In the genomic region with DNA sequence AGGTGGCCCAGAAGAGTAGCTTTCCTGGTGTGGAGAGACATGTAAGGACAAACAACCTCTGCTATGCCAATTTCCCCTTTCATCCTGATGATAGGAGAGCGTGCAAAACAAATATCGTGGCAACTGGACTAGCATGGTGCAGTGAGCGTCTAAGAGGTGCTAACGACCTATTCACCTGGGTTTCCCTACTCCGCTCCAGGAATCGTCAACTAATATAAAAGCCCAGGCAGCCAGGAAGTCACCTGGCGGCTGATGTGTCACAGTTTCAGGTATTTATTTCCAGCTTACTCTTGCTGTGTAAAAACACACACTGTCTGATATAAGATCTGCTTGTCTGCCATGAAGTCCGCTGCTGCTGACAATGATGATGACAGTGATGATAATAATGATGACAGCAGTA, we compare ENCODE assay signal across 2 cellular contexts.
TF ChIP-seq lines count a peak whose summit lies in the region.

No MANE protein-coding gene starts in this region.

TF ChIP-seq in WTC11, 78 proteins besides CTCF, POLR2A, EP300 and RAD21 (continued from another document):
- TF ChIP-seq, protein P1, sequence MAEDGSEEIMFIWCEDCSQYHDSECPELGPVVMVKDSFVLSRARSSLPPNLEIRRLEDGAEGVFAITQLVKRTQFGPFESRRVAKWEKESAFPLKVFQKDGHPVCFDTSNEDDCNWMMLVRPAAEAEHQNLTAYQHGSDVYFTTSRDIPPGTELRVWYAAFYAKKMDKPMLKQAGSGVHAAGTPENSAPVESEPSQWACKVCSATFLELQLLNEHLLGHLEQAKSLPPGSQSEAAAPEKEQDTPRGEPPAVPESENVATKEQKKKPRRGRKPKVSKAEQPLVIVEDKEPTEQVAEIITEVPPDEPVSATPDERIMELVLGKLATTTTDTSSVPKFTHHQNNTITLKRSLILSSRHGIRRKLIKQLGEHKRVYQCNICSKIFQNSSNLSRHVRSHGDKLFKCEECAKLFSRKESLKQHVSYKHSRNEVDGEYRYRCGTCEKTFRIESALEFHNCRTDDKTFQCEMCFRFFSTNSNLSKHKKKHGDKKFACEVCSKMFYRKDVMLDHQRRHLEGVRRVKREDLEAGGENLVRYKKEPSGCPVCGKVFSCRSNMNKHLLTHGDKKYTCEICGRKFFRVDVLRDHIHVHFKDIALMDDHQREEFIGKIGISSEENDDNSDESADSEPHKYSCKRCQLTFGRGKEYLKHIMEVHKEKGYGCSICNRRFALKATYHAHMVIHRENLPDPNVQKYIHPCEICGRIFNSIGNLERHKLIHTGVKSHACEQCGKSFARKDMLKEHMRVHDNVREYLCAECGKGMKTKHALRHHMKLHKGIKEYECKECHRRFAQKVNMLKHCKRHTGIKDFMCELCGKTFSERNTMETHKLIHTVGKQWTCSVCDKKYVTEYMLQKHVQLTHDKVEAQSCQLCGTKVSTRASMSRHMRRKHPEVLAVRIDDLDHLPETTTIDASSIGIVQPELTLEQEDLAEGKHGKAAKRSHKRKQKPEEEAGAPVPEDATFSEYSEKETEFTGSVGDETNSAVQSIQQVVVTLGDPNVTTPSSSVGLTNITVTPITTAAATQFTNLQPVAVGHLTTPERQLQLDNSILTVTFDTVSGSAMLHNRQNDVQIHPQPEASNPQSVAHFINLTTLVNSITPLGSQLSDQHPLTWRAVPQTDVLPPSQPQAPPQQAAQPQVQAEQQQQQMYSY (CRISPR knock-in tag; IDR thresholded peaks at IDR 0.05): peak; percentile 48; the same call in 1 of the 2 replicates

TF ChIP-seq in neural cell, 6 proteins besides CTCF, POLR2A, EP300 and RAD21 (continued from another document):
- TF ChIP-seq, protein P2, sequence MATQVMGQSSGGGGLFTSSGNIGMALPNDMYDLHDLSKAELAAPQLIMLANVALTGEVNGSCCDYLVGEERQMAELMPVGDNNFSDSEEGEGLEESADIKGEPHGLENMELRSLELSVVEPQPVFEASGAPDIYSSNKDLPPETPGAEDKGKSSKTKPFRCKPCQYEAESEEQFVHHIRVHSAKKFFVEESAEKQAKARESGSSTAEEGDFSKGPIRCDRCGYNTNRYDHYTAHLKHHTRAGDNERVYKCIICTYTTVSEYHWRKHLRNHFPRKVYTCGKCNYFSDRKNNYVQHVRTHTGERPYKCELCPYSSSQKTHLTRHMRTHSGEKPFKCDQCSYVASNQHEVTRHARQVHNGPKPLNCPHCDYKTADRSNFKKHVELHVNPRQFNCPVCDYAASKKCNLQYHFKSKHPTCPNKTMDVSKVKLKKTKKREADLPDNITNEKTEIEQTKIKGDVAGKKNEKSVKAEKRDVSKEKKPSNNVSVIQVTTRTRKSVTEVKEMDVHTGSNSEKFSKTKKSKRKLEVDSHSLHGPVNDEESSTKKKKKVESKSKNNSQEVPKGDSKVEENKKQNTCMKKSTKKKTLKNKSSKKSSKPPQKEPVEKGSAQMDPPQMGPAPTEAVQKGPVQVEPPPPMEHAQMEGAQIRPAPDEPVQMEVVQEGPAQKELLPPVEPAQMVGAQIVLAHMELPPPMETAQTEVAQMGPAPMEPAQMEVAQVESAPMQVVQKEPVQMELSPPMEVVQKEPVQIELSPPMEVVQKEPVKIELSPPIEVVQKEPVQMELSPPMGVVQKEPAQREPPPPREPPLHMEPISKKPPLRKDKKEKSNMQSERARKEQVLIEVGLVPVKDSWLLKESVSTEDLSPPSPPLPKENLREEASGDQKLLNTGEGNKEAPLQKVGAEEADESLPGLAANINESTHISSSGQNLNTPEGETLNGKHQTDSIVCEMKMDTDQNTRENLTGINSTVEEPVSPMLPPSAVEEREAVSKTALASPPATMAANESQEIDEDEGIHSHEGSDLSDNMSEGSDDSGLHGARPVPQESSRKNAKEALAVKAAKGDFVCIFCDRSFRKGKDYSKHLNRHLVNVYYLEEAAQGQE (IDR thresholded peaks at IDR 0.05; ENCODE audit: borderline replicate concordance): no peak
- TF ChIP-seq MXI1 (conservative IDR thresholded peaks at IDR 0.05; ENCODE audit: poor library complexity, severe bottlenecking): no peak
